Comparison of ENCODE assay signal across 8 cellular contexts in genomic region chr4:84499065-84499982, GRCh38. TPM values are rescaled to one million over a fixed set of nuclear protein-coding genes. Genes with fewer than 3 reads are reported as not detected.
A peak's percentile ranks its signal among the peaks of the same experiment; 100 is the strongest.
DNase-seq lines count a peak whose midpoint lies in the region; ATAC-seq and TF ChIP-seq lines count a peak whose summit lies in the region.

TSS of gene NKX6-1 (minus strand) at chr4:84499292. CDS start at chr4:84498228, 1,064 bp downstream.

- H3K4me3 ChIP-seq in A673 (ENCODE audit: low read depth, low read length, poor library complexity, severe bottlenecking) (peak within 1 kb of the TSS; percentile 70), GM23248 (peak within 1 kb of the TSS; percentile 59), skeletal muscle cell (ENCODE audit: low read depth, low read length) (peak within 1 kb of the TSS; percentile 47)

- intact Hi-C loops in A673 (cut with micrococcal nuclease; ENCODE audit: unreplicated experiment) = no loop called here

- H3K36me3 ChIP-seq in A673 (ENCODE audit: insufficient read depth, low read length, poor library complexity, severe bottlenecking) (peaks cover 9% of the 10 kb centered on the region), GM23248 (ENCODE audit: low read depth) (no peaks in the 10 kb centered on the region)

- H4K20me1 ChIP-seq in GM23248 (ENCODE audit: insufficient read depth) = no peaks in the 10 kb centered on the region

- no peaks in the 10 kb centered on the region for H3F3A ChIP-seq in GM23248 (ENCODE audit: insufficient read depth)

- POLR2A ChIA-PET in A673 (lab: Charles Lee; ENCODE audit: low non-redundant PET) = interaction anchor here (0.5 kb wide), 1 partner anchor 79 kb away, joined by 3 read pairs; no protein-coding TSS in a partner anchor

- no peak within 1 kb of the TSS for H3K9ac ChIP-seq in GM23248

- WGBS in GM23248 (ENCODE audit: low coverage in 1 of 2, low lambda C conversion rate in 2 of 2, missing lambda C conversion rate in 2 of 2), 2 experiments = 8% methylated on average over 42 to 52 of the region's 52 CpGs

- no TSS peak for BruUV-seq in A673 (replicated peaks; lab: Mats Ljungman, UMichigan)

- H3K4me1 ChIP-seq in A673 (ENCODE audit: insufficient read depth, low read length, poor library complexity, severe bottlenecking) (no peaks in the 10 kb centered on the region), GM23248 (ENCODE audit: insufficient read depth) (no peaks in the 10 kb centered on the region)

- H3K27ac ChIP-seq in A673 (ENCODE audit: low read depth, low read length, poor library complexity, severe bottlenecking) = peak within 1 kb of the TSS; percentile 67
- no peak within 1 kb of the TSS for H3K27ac ChIP-seq in GM23248

- H3K79me2 ChIP-seq in GM23248 (ENCODE audit: insufficient read depth) = no peaks in the 10 kb centered on the region

- ATAC-seq in HG02852 (IDR thresholded peaks at IDR 0.05; ENCODE audit: unreplicated experiment) = no peak

- CTCF ChIA-PET in A673 (lab: Charles Lee) = interaction anchor here (0.6 kb wide), 1 partner anchor 857 kb away, joined by 6 read pairs; no protein-coding TSS in a partner anchor

- in situ Hi-C loops in GM23248 (cut with MboI) = no loop called here

- H3K27me3 ChIP-seq in A673 (replicated peaks; ENCODE audit: insufficient read depth, low read depth, low read length, poor library complexity) (no peaks in the 10 kb centered on the region), GM23248 (replicated peaks; ENCODE audit: insufficient read depth) (peaks cover 95% of the 10 kb centered on the region)

- peak; percentile 93 for DNase-seq in A673 (ENCODE audit: low spot score)
- DNase-seq in GM23248 = peak; percentile 68
- peak; percentile 77 to 87 for DNase-seq in NCI-H524 (lab: John Stamatoyannopoulos, UW)
- DNase-seq in brain pericyte (ENCODE audit: low read depth, low spot score) = peak; percentile 80
- peak; percentile 97 for DNase-seq in iPS-NIHi11 (ENCODE audit: low spot score)
- DNase-seq in skeletal muscle cell (ENCODE audit: low read depth) = peak; percentile 31
- DNase-seq in inferior parietal cortex (ENCODE audit: extremely low spot score) = no peak

- peak within 1 kb of the TSS; percentile 89 for H2AFZ ChIP-seq in GM23248

- TF ChIP-seq CTCF in A673 (conservative IDR thresholded peaks at IDR 0.05; ENCODE audit: low read depth, low read length) = no peak

- no peaks in the 10 kb centered on the region for H3K9me2 ChIP-seq in GM23248 (ENCODE audit: insufficient read depth)

- H3K4me2 ChIP-seq in GM23248 (ENCODE audit: unreplicated experiment) = peak within 1 kb of the TSS; percentile 97

- no peaks in the 10 kb centered on the region for H3K9me3 ChIP-seq in A673 (ENCODE audit: low read depth, low read length, poor library complexity, severe bottlenecking)
- H3K9me3 ChIP-seq in GM23248 (ENCODE audit: low read depth) = no peaks in the 10 kb centered on the region

RNA-seq across cellular contexts. Expression of gene NKX6-1, which starts in this region (rescaled TPM):
- total RNA-seq in A673 (2021) = 8.8 and 9.0 TPM in 2 replicates
- total RNA-seq in GM23248 (2014; rRNA removed; shearing (Covaris generic)) = 0.11 TPM in 1 of 2 replicates, not detected in the other
- not detected in 2 replicates for polyA plus RNA-seq in GM23248 (2016; fragmentation: Nextera tagmentation; extraction: Ambion mirVana)

Comparison
In these comparisons a context has a peak if more than half of its experiments do, and no peak if none do; other contexts are left out.
1. Peak in DNase-seq, H3K4me3 ChIP-seq and H3K4me2 ChIP-seq in GM23248; RNA of the gene not detected or under 1 TPM.